In the genomic region with DNA sequence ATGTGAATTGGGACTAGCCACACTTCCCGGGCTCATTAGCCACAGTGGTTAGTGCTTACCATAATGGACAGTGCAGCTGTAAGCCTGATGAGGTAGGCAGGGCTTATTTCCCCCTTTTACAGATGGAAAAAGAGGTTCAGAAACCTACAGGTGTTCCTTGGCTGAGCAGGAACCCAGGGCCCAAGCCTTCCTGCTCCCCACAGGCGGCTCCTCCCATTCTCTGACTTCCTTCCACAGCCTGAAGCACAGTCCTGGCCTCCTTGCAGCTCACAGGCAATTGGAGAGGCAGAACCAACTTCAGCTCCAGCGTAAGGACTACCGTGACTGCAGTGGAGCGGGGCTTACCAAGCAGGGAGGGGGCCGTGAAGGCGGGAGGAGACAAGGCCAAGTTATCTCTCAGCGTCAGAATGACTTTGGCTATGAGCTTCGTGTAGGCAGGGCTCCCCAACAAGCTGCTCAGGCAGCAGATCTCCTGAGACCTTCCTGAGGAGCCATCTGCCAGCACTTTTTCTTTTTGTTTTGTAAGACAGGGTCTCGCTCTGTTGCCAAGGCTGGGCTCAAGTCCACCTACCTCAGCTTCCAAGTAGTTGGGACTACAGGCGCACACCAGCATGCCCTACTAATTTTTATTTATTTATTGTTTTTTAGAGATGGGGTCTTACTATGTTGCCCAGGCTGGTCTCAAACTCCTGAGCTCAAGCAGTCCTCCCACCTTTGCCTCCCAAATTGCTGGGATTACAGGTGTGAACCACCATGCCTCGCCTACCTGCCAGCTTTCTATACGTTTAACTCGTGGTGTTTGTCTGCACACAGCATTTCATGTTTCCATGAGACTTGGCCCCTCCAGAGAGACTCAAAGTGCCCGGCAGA, we compare ENCODE assay signal across 1 cellular context.
TF ChIP-seq lines count a peak whose summit lies in the region.

No MANE protein-coding gene starts in this region.

TF ChIP-seq in endothelial cell of umbilical vein, 7 proteins besides CTCF, POLR2A, EP300 and RAD21:
- TF ChIP-seq MYC (IDR thresholded peaks at IDR 0.05; ENCODE audit: low read depth, low read length) (no peak), JUN (IDR thresholded peaks at IDR 0.05; ENCODE audit: borderline replicate concordance, insufficient read depth, insufficient read length, low read depth) (no peak), FOS (IDR thresholded peaks at IDR 0.05; ENCODE audit: borderline replicate concordance, insufficient read depth, low read length) (no peak), POLR2AphosphoS5 (IDR thresholded peaks at IDR 0.05; ENCODE audit: insufficient read depth, low read depth, low read length) (no peak), EZH2 (IDR thresholded peaks at IDR 0.05; ENCODE audit: borderline replicate concordance, low read depth, low read length, severe bottlenecking) (no peak), GATA2 (IDR thresholded peaks at IDR 0.05; ENCODE audit: insufficient read depth, insufficient read length, low read depth, low read length) (no peak)
- TF ChIP-seq, protein P1, sequence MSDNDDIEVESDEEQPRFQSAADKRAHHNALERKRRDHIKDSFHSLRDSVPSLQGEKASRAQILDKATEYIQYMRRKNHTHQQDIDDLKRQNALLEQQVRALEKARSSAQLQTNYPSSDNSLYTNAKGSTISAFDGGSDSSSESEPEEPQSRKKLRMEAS (IDR thresholded peaks at IDR 0.05; ENCODE audit: insufficient read depth, insufficient read length): no peak
